Comparison of ENCODE assay signal across 8 cellular contexts in genomic region chr3:43691120-43692002, GRCh38. TPM values are rescaled to one million over a fixed set of nuclear protein-coding genes. Genes with fewer than 3 reads are reported as not detected.
A peak's percentile ranks its signal among the peaks of the same experiment; 100 is the strongest.
DNase-seq lines count a peak whose midpoint lies in the region; ATAC-seq, FAIRE-seq and TF ChIP-seq lines count a peak whose summit lies in the region.

No MANE protein-coding gene starts in this region.

- CTCF ChIA-PET in RWPE1 (lab: Yijun Ruan, JAX), result no interaction called here

- peak overlapping the region; percentile 9 for H3K27ac Mint-ChIP-seq in activated naive CD8-positive, alpha-beta T cell treated with anti-CD3 and anti-CD28 coated beads, Interleukin-2, amount 10 ng/mL, durations not matched to agents 7 days and 5 days

- TF ChIP-seq CTCF in RWPE1 (conservative IDR thresholded peaks at IDR 0.05; ENCODE audit: low read depth), result no peak

- H3K4me3 Mint-ChIP-seq in activated naive CD8-positive, alpha-beta T cell treated with anti-CD3 and anti-CD28 coated beads, Interleukin-2, amount 10 ng/mL, durations not matched to agents 7 days and 5 days, result peak overlapping the region; percentile 79

- intact Hi-C loops in left cardiac atrium (cut with DNase I) (no loop called here), posterior cingulate gyrus (cut with DNase I) (loop anchor here (2.0 kb wide), 1 partner anchor 69 kb away; the partner anchor contains the start of gene ANO10)

- peaks cover 2% of the 10 kb centered on the region for H3K36me3 Mint-ChIP-seq in activated naive CD8-positive, alpha-beta T cell treated with anti-CD3 and anti-CD28 coated beads, Interleukin-2, amount 10 ng/mL, durations not matched to agents 7 days and 5 days

- peak in 12 of 14 donors; percentile 16 to 64 (median 48) for DNase-seq in C1 segment of cervical spinal cord (lab: John Stamatoyannopoulos, UW)
- peak; percentile 56 for DNase-seq in RWPE1 (ENCODE audit: low spot score)
- peak; percentile 65 for DNase-seq in activated naive CD8-positive, alpha-beta T cell treated with anti-CD3 and anti-CD28 coated beads, Interleukin-2, amount 10 ng/mL, durations not matched to agents 7 days and 5 days
- DNase-seq in left cardiac atrium, result peak; percentile 77
- peak in 9 of 10 donors; percentile 24 to 92 (median 55) for DNase-seq in posterior cingulate gyrus
- peak; percentile 70 for DNase-seq in urothelium cell line (ENCODE audit: low spot score)

- no peaks in the 10 kb centered on the region for H3K27me3 Mint-ChIP-seq in activated naive CD8-positive, alpha-beta T cell treated with anti-CD3 and anti-CD28 coated beads, Interleukin-2, amount 10 ng/mL, durations not matched to agents 7 days and 5 days

- POLR2A ChIA-PET in RWPE1 (lab: Yijun Ruan, JAX; ENCODE audit: low non-redundant PET), result no interaction called here
- POLR2A ChIA-PET in activated naive CD8-positive, alpha-beta T cell treated with anti-CD3 and anti-CD28 coated beads, Interleukin-2, amount 10 ng/mL, durations not matched to agents 7 days and 5 days (lab: Charles Lee), result no interaction called here

- FAIRE-seq in urothelium cell line (lab: Jason Lieb, UNC), result no peak

- peaks cover 25% of the 10 kb centered on the region for H3K4me1 Mint-ChIP-seq in activated naive CD8-positive, alpha-beta T cell treated with anti-CD3 and anti-CD28 coated beads, Interleukin-2, amount 10 ng/mL, durations not matched to agents 7 days and 5 days

- H3K27ac ChIP-seq in RWPE1, result peak overlapping the region; percentile 83

- peak; percentile 40 for ATAC-seq in GM19351 (IDR thresholded peaks at IDR 0.05; ENCODE audit: unreplicated experiment)
- peak; percentile 22 for ATAC-seq in HG03469 (IDR thresholded peaks at IDR 0.05; ENCODE audit: unreplicated experiment)
- peak; percentile 23 for ATAC-seq in activated naive CD8-positive, alpha-beta T cell treated with anti-CD3 and anti-CD28 coated beads, Interleukin-2, amount 10 ng/mL, durations not matched to agents 7 days and 5 days (ENCODE audit: low read depth)
- peak; percentile 55 to 75 for ATAC-seq in left cardiac atrium

- no peaks in the 10 kb centered on the region for H3K9me3 Mint-ChIP-seq in activated naive CD8-positive, alpha-beta T cell treated with anti-CD3 and anti-CD28 coated beads, Interleukin-2, amount 10 ng/mL, durations not matched to agents 7 days and 5 days

RNA-seq across cellular contexts. Expression of gene ABHD5, which starts 0.6 kb away (rescaled TPM):
- total RNA-seq in activated naive CD8-positive, alpha-beta T cell treated with anti-CD3 and anti-CD28 coated beads, Interleukin-2, amount 10 ng/mL, durations not matched to agents 7 days and 5 days, result 10 to 100 TPM in 1 of 2 experiments, 1 to 10 TPM in 1; 9.2 to 10.5 TPM
- total RNA-seq in left cardiac atrium, result 10 to 100 TPM; 27.9 to 29.2 TPM

Comparison
In these comparisons a context has a peak if more than half of its experiments do, and no peak if none do; other contexts are left out.
1. Peak in every context shown above with its lines: DNase-seq, ATAC-seq and H3K27ac ChIP-seq.